In genomic region chr10:95346715-95347401, GRCh38 we compare ENCODE assay signal across 16 cellular contexts. TPM values are rescaled to one million over a fixed set of nuclear protein-coding genes. Genes with fewer than 3 reads are reported as not detected.
DNase-seq lines count a peak whose midpoint lies in the region; ATAC-seq and TF ChIP-seq lines count a peak whose summit lies in the region.
"Had no signal": no experiment of that assay in that cellular context is flagged by ENCODE, and none has a peak within 500 bp of the region (broad histone marks: within the 10 kb centered on the region; RNA-seq: fewer than 3 reads in every experiment).

No MANE protein-coding gene starts in this region.

- H3K36me3 Mint-ChIP-seq in neural progenitor cell = no peaks in the 10 kb centered on the region
- H3K36me3 Mint-ChIP-seq: immature natural killer cell had no signal

- TF ChIP-seq POLR2A in esophagus muscularis mucosa (IDR thresholded peaks at IDR 0.05; ENCODE audit: low read depth) (no peak), thyroid gland (IDR thresholded peaks at IDR 0.05) (no peak)

- no peaks in the 10 kb centered on the region for H3K79me2 ChIP-seq in PC-3 (ENCODE audit: low read length)
- no peaks in the 10 kb centered on the region for H3K79me2 ChIP-seq in neural progenitor cell (ENCODE audit: low read depth)

- H3K27ac ChIP-seq in PC-3 (ENCODE audit: low read length) (no peak overlapping the region), esophagus muscularis mucosa (replicated peaks in 1 of 4) (peak overlapping the region in 3 of 4 donors; percentile 42 to 69 (median 60)), neural progenitor cell (no peak overlapping the region), thyroid gland (no peak overlapping the region)
- H3K27ac ChIP-seq: prostate gland had no signal

- no peaks in the 10 kb centered on the region for H3K27me3 Mint-ChIP-seq in neural progenitor cell (ENCODE audit: insufficient read depth, low read depth)
- H3K27me3 Mint-ChIP-seq: B cell had no signal

- DNase-seq in EL (peak; percentile 22), PC-3 (peak; percentile 14), esophagus muscularis mucosa (ENCODE audit: extremely low spot score) (no peak), neural progenitor cell (ENCODE audit: low spot score) (peak; percentile 68), HPDE6-E6E7 (ENCODE audit: extremely low spot score) (no peak), thyroid gland (no peak), NCI-H1436 treated with DMSO at 0.1 percent for 48 hours (lab: John Stamatoyannopoulos, UW) (no peak), omental fat pad (ENCODE audit: low spot score) (no peak)
- DNase-seq: cortex of kidney, DND-41, immature natural killer cell, NCI-H187, SIG-M5 had no signal

- H3K4me1 ChIP-seq in PC-3 (ENCODE audit: insufficient read depth, low read length) (no peaks in the 10 kb centered on the region), esophagus muscularis mucosa (peaks cover 50 to 65% (median 58%) of the 10 kb centered on the region in 4 donors), neural progenitor cell (peaks cover 14% of the 10 kb centered on the region), thyroid gland (peaks cover 16 to 17% of the 10 kb centered on the region in 2 donors)
- H3K4me1 ChIP-seq: prostate gland had no signal

- POLR2A ChIA-PET in PC-3 (lab: Charles Lee; ENCODE audit: unreplicated experiment) = interaction anchor here (0.6 kb wide), 1 partner anchor 165 kb away, joined by 3 read pairs; no protein-coding TSS in a partner anchor

- ATAC-seq in PC-3 (no peak), omental fat pad (ENCODE audit: low FRiP score) (no peak)

- H3K4me3 Mint-ChIP-seq in neural progenitor cell = no peak overlapping the region
- H3K4me3 Mint-ChIP-seq: B cell, immature natural killer cell had no signal

- H3K4me3 ChIP-seq in PC-3 (ENCODE audit: low read length) (no peak overlapping the region), esophagus muscularis mucosa (no peak overlapping the region), neural progenitor cell (no peak overlapping the region), thyroid gland (replicated peaks in 1 of 3) (no peak overlapping the region)
- H3K4me3 ChIP-seq: prostate gland, tibial nerve had no signal

- TF ChIP-seq CTCF in PC-3 (conservative IDR thresholded peaks at IDR 0.05; ENCODE audit: low read depth, low read length) = no peak
- TF ChIP-seq CTCF in esophagus muscularis mucosa (IDR thresholded peaks at IDR 0.05) = no peak
- TF ChIP-seq CTCF in neural progenitor cell (IDR thresholded peaks at IDR 0.05) = no peak
- no peak for TF ChIP-seq CTCF in thyroid gland (IDR thresholded peaks at IDR 0.05)
- no peak for TF ChIP-seq CTCF in omental fat pad (IDR thresholded peaks at IDR 0.05)

- H3K4me2 ChIP-seq in PC-3 (ENCODE audit: low read length) (no peak overlapping the region), neural progenitor cell (peak overlapping the region; percentile 41)

- CTCF ChIA-PET in PC-3 (lab: Charles Lee) = interaction anchor here (0.6 kb wide), 1 partner anchor 100 kb away, joined by 3 read pairs; no protein-coding TSS in a partner anchor

- H3K9ac ChIP-seq in PC-3 (ENCODE audit: low read length) (no peak overlapping the region), neural progenitor cell (no peak overlapping the region)

- BruUV-seq in PC-3 (replicated peaks; lab: Mats Ljungman, UMichigan) = no TSS peak

- H3K4me1 Mint-ChIP-seq in neural progenitor cell = peaks cover 16% of the 10 kb centered on the region
- H3K4me1 Mint-ChIP-seq: immature natural killer cell had no signal

- H3K36me3 ChIP-seq in PC-3 (ENCODE audit: low read depth, low read length) = no peaks in the 10 kb centered on the region
- H3K36me3 ChIP-seq in esophagus muscularis mucosa = peaks cover 40 to 94% (median 78%) of the 10 kb centered on the region in 4 donors
- no peaks in the 10 kb centered on the region for H3K36me3 ChIP-seq in neural progenitor cell
- no peaks in the 10 kb centered on the region for H3K36me3 ChIP-seq in thyroid gland
- H3K36me3 ChIP-seq: prostate gland had no signal

- H4K20me1 ChIP-seq in PC-3 (ENCODE audit: low read length) (no peaks in the 10 kb centered on the region), neural progenitor cell (ENCODE audit: low read depth) (no peaks in the 10 kb centered on the region)

- peak overlapping the region; percentile 10 for H3K27ac Mint-ChIP-seq in neural progenitor cell
- H3K27ac Mint-ChIP-seq: B cell, immature natural killer cell had no signal

- intact Hi-C loops in PC-3 (cut with micrococcal nuclease) = no loop called here
- intact Hi-C loops in esophagus muscularis mucosa (cut with DNase I) = no loop called here
- intact Hi-C loops in thyroid gland (cut with DNase I) = no loop called here

- no peaks in the 10 kb centered on the region for H3K9me3 Mint-ChIP-seq in neural progenitor cell
- H3K9me3 Mint-ChIP-seq: immature natural killer cell had no signal

- H2AFZ ChIP-seq in PC-3 (ENCODE audit: low read length) = no peak overlapping the region
- H2AFZ ChIP-seq in neural progenitor cell (replicated peaks) = no peak overlapping the region

- H3K9me3 ChIP-seq in PC-3 (ENCODE audit: low read length) (no peaks in the 10 kb centered on the region), esophagus muscularis mucosa (no peaks in the 10 kb centered on the region), neural progenitor cell (ENCODE audit: low read depth) (no peaks in the 10 kb centered on the region), thyroid gland (no peaks in the 10 kb centered on the region)
- H3K9me3 ChIP-seq: prostate gland, tibial nerve had no signal

- no peaks in the 10 kb centered on the region for H3F3A ChIP-seq in PC-3 (ENCODE audit: low read length, unreplicated experiment)
- peaks cover 9% of the 10 kb centered on the region for H3F3A ChIP-seq in neural progenitor cell (ENCODE audit: low read depth)

- 90% methylated on average over 2 of the region's 2 CpGs for WGBS in esophagus muscularis mucosa
- 88 to 91% methylated on average over 2 of the region's 2 CpGs for whole genome bisulfite sequencing in thyroid gland, 2 donors

- H3K9me2 ChIP-seq in PC-3 (replicated peaks; ENCODE audit: low read length) = no peaks in the 10 kb centered on the region

- no peaks in the 10 kb centered on the region for H3K27me3 ChIP-seq in PC-3 (ENCODE audit: low read length)
- H3K27me3 ChIP-seq in esophagus muscularis mucosa = no peaks in the 10 kb centered on the region
- H3K27me3 ChIP-seq in neural progenitor cell = no peaks in the 10 kb centered on the region
- H3K27me3 ChIP-seq in thyroid gland = no peaks in the 10 kb centered on the region
- H3K27me3 ChIP-seq: tibial nerve had no signal

- TF ChIP-seq EP300 in esophagus muscularis mucosa (IDR thresholded peaks at IDR 0.05) = no peak

RNA-seq across cellular contexts. Expression of gene PDLIM1, which starts 56.1 kb away (rescaled TPM):
- 28.2 and 48.7 TPM in 2 replicates for total RNA-seq in PC-3 (2014; rRNA removed)
- 10 to 100 TPM; 40.7 to 86.8 (median 83.4) TPM for total RNA-seq in esophagus muscularis mucosa
- 4.6 and 7.9 TPM in 2 replicates for total RNA-seq in neural progenitor cell (ENCODE audit: low replicate concordance)
- 100 to 1,000 TPM in 1 of 4 donors, 10 to 100 TPM in 3; 67.8 to 158 (median 90.7) TPM for total RNA-seq in thyroid gland
- 100 to 1,000 TPM in 2 of 4 donors, 10 to 100 TPM in 2; 85.6 to 175 (median 122) TPM for total RNA-seq in omental fat pad

Comparison
In these comparisons a context has a peak if more than half of its experiments do, and no peak if none do; other contexts are left out.
1. DNase-seq: peak in EL (single experiment), PC-3 (single experiment) and neural progenitor cell (single experiment); none in esophagus muscularis mucosa (single experiment), HPDE6-E6E7 (single experiment), thyroid gland (0 of 2), NCI-H1436 treated with DMSO at 0.1 percent for 48 hours (single experiment) and omental fat pad (single experiment).
2. H3K27ac ChIP-seq: peak in esophagus muscularis mucosa (3 of 4); none in PC-3 (single experiment), neural progenitor cell (single experiment) and thyroid gland (0 of 3).